In genomic region chr14:91470216-91470615, GRCh38 we compare ENCODE assay signal across 1 cellular context.
A peak's percentile ranks its signal among the peaks of the same experiment; 100 is the strongest.
TF ChIP-seq lines count a peak whose summit lies in the region.

No MANE protein-coding gene starts in this region.

TF ChIP-seq in GM12878, 131 proteins besides CTCF, POLR2A, EP300 and RAD21 (continues in another document):
- TF ChIP-seq SIN3A (IDR thresholded peaks at IDR 0.05; ENCODE audit: low read depth, low read length) (no peak), TCF12 (IDR thresholded peaks at IDR 0.05; ENCODE audit: low read depth, low read length) (no peak), ATF2 (IDR thresholded peaks at IDR 0.05; ENCODE audit: low read length) (peak; percentile 47), YBX1 (IDR thresholded peaks at IDR 0.05) (no peak), TARDBP (IDR thresholded peaks at IDR 0.05; ENCODE audit: borderline replicate concordance) (no peak), PAX8 (IDR thresholded peaks at IDR 0.05) (no peak), CREM (IDR thresholded peaks at IDR 0.05; ENCODE audit: low read depth) (0 out of 2 replicates have a peak, but pooled peaks have one; percentile 13), SREBF2 (IDR thresholded peaks at IDR 0.05; ENCODE audit: low read length) (no peak), ZNF592 (IDR thresholded peaks at IDR 0.05) (no peak), ZNF687 (IDR thresholded peaks at IDR 0.05) (no peak), ZNF274 (IDR thresholded peaks at IDR 0.05; ENCODE audit: insufficient read depth, insufficient read length) (no peak), TBL1XR1 (IDR thresholded peaks at IDR 0.05; ENCODE audit: low read depth, low read length) (no peak), DPF2 (IDR thresholded peaks at IDR 0.05) (no peak), SMARCA5 (IDR thresholded peaks at IDR 0.05) (no peak), SMAD1 (IDR thresholded peaks at IDR 0.05; ENCODE audit: low read depth, partially characterized antibody) (no peak), FOXM1 (IDR thresholded peaks at IDR 0.05; ENCODE audit: low read depth, low read length) (0 out of 2 replicates have a peak, but pooled peaks have one; percentile 38), KAT2A (conservative IDR thresholded peaks at IDR 0.05; ENCODE audit: control insufficient read depth, low read depth, low read length) (no peak), E2F4 (IDR thresholded peaks at IDR 0.05; ENCODE audit: low read depth, low read length) (no peak), MYB (IDR thresholded peaks at IDR 0.05; ENCODE audit: borderline replicate concordance, low read depth, low read length) (no peak), SUPT20H (IDR thresholded peaks at IDR 0.05; ENCODE audit: borderline replicate concordance, control insufficient read depth, low read depth, low read length) (no peak), ZNF207 (IDR thresholded peaks at IDR 0.05; ENCODE audit: borderline replicate concordance) (no peak), RUNX3 (IDR thresholded peaks at IDR 0.05; ENCODE audit: low read length) (peak; percentile 61), CUX1 (IDR thresholded peaks at IDR 0.05; ENCODE audit: insufficient replicate concordance, low read depth, low read length) (no peak), KLF5 (IDR thresholded peaks at IDR 0.05; ENCODE audit: partially characterized antibody) (no peak), PRDM15 (CRISPR knock-in tag; IDR thresholded peaks at IDR 0.05) (no peak), IRF5 (IDR thresholded peaks at IDR 0.05; ENCODE audit: borderline replicate concordance) (no peak), KDM1A (IDR thresholded peaks at IDR 0.05; ENCODE audit: borderline replicate concordance) (no peak), BHLHE40 (IDR thresholded peaks at IDR 0.05; ENCODE audit: borderline replicate concordance in 1 of 2, low read depth in 2 of 2, low read length in 1 of 2) (no peak), SP1 (IDR thresholded peaks at IDR 0.05; ENCODE audit: low read depth, low read length) (no peak), NR2F1 (conservative IDR thresholded peaks at IDR 0.05) (no peak), IRF3 (IDR thresholded peaks at IDR 0.05) (no peak), RCOR1 (conservative IDR thresholded peaks at IDR 0.05; ENCODE audit: low read depth, low read length) (no peak), HDAC6 (IDR thresholded peaks at IDR 0.05; ENCODE audit: unreplicated experiment) (no peak), POLR2AphosphoS2 (IDR thresholded peaks at IDR 0.05; ENCODE audit: low read depth, low read length) (no peak), ZZZ3 (IDR thresholded peaks at IDR 0.05; ENCODE audit: control insufficient read depth, insufficient read length, low read depth) (no peak), GABPA (IDR thresholded peaks at IDR 0.05; ENCODE audit: low read depth) (no peak), RELA (IDR thresholded peaks at IDR 0.05; ENCODE audit: borderline replicate concordance, partially characterized antibody) (no peak), JUNB (IDR thresholded peaks at IDR 0.05) (peak; percentile 76)
